ENCODE assay signal across 11 cellular contexts in genomic region chr12:52202361-52203078, GRCh38. TPM values are rescaled to one million over a fixed set of nuclear protein-coding genes. Genes with fewer than 3 reads are reported as not detected.
DNase-seq lines count a peak whose midpoint lies in the region; TF ChIP-seq lines count a peak whose summit lies in the region.
"Had no signal": no experiment of that assay in that cellular context is flagged by ENCODE, and none has a peak within 500 bp of the region (broad histone marks: within the 10 kb centered on the region; RNA-seq: fewer than 3 reads in every experiment).

No MANE protein-coding gene starts in this region.

- peak overlapping the region in 6 of 59 donors; percentile 2 to 31 (median 22) for H3K4me3 ChIP-seq in dorsolateral prefrontal cortex
- no peak overlapping the region for H3K4me3 ChIP-seq in sigmoid colon

- TF ChIP-seq POLR2A in sigmoid colon (IDR thresholded peaks at IDR 0.05) = no peak

- no peak for TF ChIP-seq EP300 in sigmoid colon (IDR thresholded peaks at IDR 0.05)

- DNase-seq in NCI-H1417 (lab: John Stamatoyannopoulos, UW) (peak; percentile 25 to 74 (median 71)), NCI-H1417 treated with DMSO at 0.1 percent for 48 hours (lab: John Stamatoyannopoulos, UW) (no peak), NCI-H1694 treated with DMSO at 0.1 percent for 48 hours (lab: John Stamatoyannopoulos, UW) (peak; percentile 38), dorsolateral prefrontal cortex (peak in 2 of 10 donors; percentile 34 to 46), sigmoid colon (peak; percentile 58), NOMO-1 (lab: John Stamatoyannopoulos, UW; ENCODE audit: unreplicated experiment in 2 of 2) (no peak), NCI-H748 (lab: John Stamatoyannopoulos, UW; ENCODE audit: unreplicated experiment) (no peak), GOT3 (lab: John Stamatoyannopoulos, UW) (no peak)
- DNase-seq: activated gamma-delta T cell; stimulated activated CD8-positive, alpha-beta memory T cell treated with anti-CD3 and anti-CD28 coated beads, Interleukin-4, amount 100 ng/mL, for 48 hours had no signal

- no peaks in the 10 kb centered on the region for H3K9me3 ChIP-seq in sigmoid colon

- peak overlapping the region in 41 of 59 donors; percentile 1 to 77 (median 52) for H3K27ac ChIP-seq in dorsolateral prefrontal cortex
- H3K27ac ChIP-seq in sigmoid colon = no peak overlapping the region

- 52 to 64% methylated on average over 18 of the region's 18 CpGs for WGBS in sigmoid colon, 2 donors

- no peak for TF ChIP-seq CTCF in dorsolateral prefrontal cortex (IDR thresholded peaks at IDR 0.05 in 54 of 56, conservative IDR thresholded peaks at IDR 0.05 in 2 of 56; ENCODE audit: low read depth in 1 of 56, partially characterized antibody in 56 of 56)
- TF ChIP-seq CTCF in sigmoid colon (IDR thresholded peaks at IDR 0.05) = no peak

- H3K36me3 ChIP-seq in sigmoid colon = no peaks in the 10 kb centered on the region

- no peaks in the 10 kb centered on the region for H3K27me3 ChIP-seq in dorsolateral prefrontal cortex
- H3K27me3 ChIP-seq in sigmoid colon = no peaks in the 10 kb centered on the region

- intact Hi-C loops in dorsolateral prefrontal cortex (cut with DNase I) = no loop called here
- intact Hi-C loops in sigmoid colon (cut with DNase I) = no loop called here

- H3K4me1 ChIP-seq in sigmoid colon = peaks cover 0 to 20% (median 2%) of the 10 kb centered on the region in 4 donors

RNA-seq across cellular contexts. Expression of gene KRT80, which starts 10.7 kb away (rescaled TPM):
- under 1 TPM in 51 of 120 experiments, not detected in 69; 0.10 to 0.43 (median 0.19) TPM for total RNA-seq in dorsolateral prefrontal cortex
- total RNA-seq in sigmoid colon = not detected
- under 1 TPM in 2 of 3 donors, not detected in 1; under 0.01 to 0.34 TPM for polyA plus RNA-seq in sigmoid colon
- total RNA-seq: naive thymus-derived CD8-positive, alpha-beta T cell had no signal
- polyA plus RNA-seq: naive thymus-derived CD8-positive, alpha-beta T cell had no signal

RNA-seq across cellular contexts. Expression of gene KRT7, which starts 30.5 kb away (rescaled TPM):
- total RNA-seq in dorsolateral prefrontal cortex (1 to 10 TPM in 37 of 120 experiments, under 1 TPM in 12, not detected in 71; 0.36 to 4.9 (median 1.5) TPM), sigmoid colon (1 to 10 TPM in 1 of 4 donors, under 1 TPM in 1, not detected in 2; 0.27 to 3.2 TPM)
- 10 to 100 TPM in 1 of 3 donors, 1 to 10 TPM in 2; 1.2 to 12.0 (median 2.4) TPM for polyA plus RNA-seq in sigmoid colon
- total RNA-seq: naive thymus-derived CD8-positive, alpha-beta T cell had no signal
- polyA plus RNA-seq: naive thymus-derived CD8-positive, alpha-beta T cell had no signal

Comparison
In these comparisons a context has a peak if more than half of its experiments do, and no peak if none do; other contexts are left out.
1. DNase-seq: peak in NCI-H1417 (3 of 3), NCI-H1694 treated with DMSO at 0.1 percent for 48 hours (single experiment) and sigmoid colon (single experiment); none in NCI-H1417 treated with DMSO at 0.1 percent for 48 hours (single experiment), NOMO-1 (0 of 2), NCI-H748 (single experiment) and GOT3 (single experiment).
2. H3K27ac ChIP-seq: peak in dorsolateral prefrontal cortex (41 of 59); none in sigmoid colon (0 of 4).